17 cellular contexts compared by ENCODE assay signal in genomic region chr5:140630296-140630695, GRCh38. TPM values are rescaled to one million over a fixed set of nuclear protein-coding genes. Genes with fewer than 3 reads are reported as not detected.
DNase-seq lines count a peak whose midpoint lies in the region; ATAC-seq and TF ChIP-seq lines count a peak whose summit lies in the region.
"Had no signal": no experiment of that assay in that cellular context is flagged by ENCODE, and none has a peak within 500 bp of the region (broad histone marks: within the 10 kb centered on the region; RNA-seq: fewer than 3 reads in every experiment).

No MANE protein-coding gene starts in this region.

- 56% methylated on average over 2 of the region's 2 CpGs for WGBS in right cardiac atrium
- 80 to 83% methylated on average over 2 of the region's 2 CpGs for WGBS in testis, 2 donors

- no peaks in the 10 kb centered on the region for H3K36me3 ChIP-seq in colonic mucosa
- no peaks in the 10 kb centered on the region for H3K36me3 ChIP-seq in muscle layer of duodenum (ENCODE audit: control insufficient read depth in 1 of 2, insufficient read depth in 2 of 2, low read length in 2 of 2)
- no peaks in the 10 kb centered on the region for H3K36me3 ChIP-seq in upper lobe of right lung
- H3K36me3 ChIP-seq in testis (ENCODE audit: low read depth, missing control alignments), result no peaks in the 10 kb centered on the region
- H3K36me3 ChIP-seq: ovary had no signal

- TF ChIP-seq CTCF in colonic mucosa (IDR thresholded peaks at IDR 0.05) (no peak), upper lobe of right lung (IDR thresholded peaks at IDR 0.05) (no peak), testis (IDR thresholded peaks at IDR 0.05) (no peak)

- H3K4me1 ChIP-seq in right cardiac atrium (ENCODE audit: control insufficient read depth, insufficient read depth, low read length) (no peaks in the 10 kb centered on the region), colonic mucosa (peaks cover 4% of the 10 kb centered on the region), muscle layer of duodenum (ENCODE audit: control insufficient read depth in 1 of 2, insufficient read depth in 2 of 2, low read length in 2 of 2) (peaks cover 0 to 15% of the 10 kb centered on the region in 2 donors), upper lobe of right lung (peaks cover 24% of the 10 kb centered on the region), testis (peaks cover 5% of the 10 kb centered on the region)

- peaks cover 0 to 8% of the 10 kb centered on the region in 2 donors for H3K27me3 Mint-ChIP-seq in effector memory CD8-positive, alpha-beta T cell

- peaks cover 11 to 13% of the 10 kb centered on the region in 2 donors for H3K4me1 Mint-ChIP-seq in effector memory CD8-positive, alpha-beta T cell (ENCODE audit: low read depth in 2 of 2)

- no peak overlapping the region for H3K4me3 Mint-ChIP-seq in effector memory CD8-positive, alpha-beta T cell

- no peak for TF ChIP-seq POLR2A in testis (IDR thresholded peaks at IDR 0.05)

- H3K4me3 ChIP-seq in right cardiac atrium (ENCODE audit: low read length) (peak overlapping the region; percentile 7), colonic mucosa (no peak overlapping the region), muscle layer of duodenum (ENCODE audit: low read depth in 1 of 2, low read length in 2 of 2) (peak overlapping the region; percentile 84 to 86), upper lobe of right lung (peak overlapping the region; percentile 61), testis (no peak overlapping the region)
- H3K4me3 ChIP-seq: ovary had no signal

- no peak overlapping the region for H3K27ac ChIP-seq in right cardiac atrium (ENCODE audit: low read length)
- H3K27ac ChIP-seq in colonic mucosa, result peak overlapping the region; percentile 69
- peak overlapping the region; percentile 72 for H3K27ac ChIP-seq in muscle layer of duodenum (ENCODE audit: low read length)
- peak overlapping the region; percentile 85 for H3K27ac ChIP-seq in upper lobe of right lung
- H3K27ac ChIP-seq in testis, result no peak overlapping the region
- H3K27ac ChIP-seq: ovary had no signal

- H3K9me3 ChIP-seq in right cardiac atrium (ENCODE audit: control insufficient read depth, low read length), result no peaks in the 10 kb centered on the region
- no peaks in the 10 kb centered on the region for H3K9me3 ChIP-seq in colonic mucosa
- H3K9me3 ChIP-seq in muscle layer of duodenum (ENCODE audit: control insufficient read depth in 1 of 2, low read length in 2 of 2), result no peaks in the 10 kb centered on the region
- H3K9me3 ChIP-seq in upper lobe of right lung, result no peaks in the 10 kb centered on the region
- no peaks in the 10 kb centered on the region for H3K9me3 ChIP-seq in testis
- H3K9me3 ChIP-seq: ovary had no signal

- intact Hi-C loops in right cardiac atrium (cut with DNase I), result loop anchor here in 3 of 4 donors (5.0 to 10.0 kb wide), 2 partner anchors 63 to 65 kb away; partner anchors contain the start of genes APBB3 (in 1 of the 3) and SLC35A4 (in 1 of the 3)
- intact Hi-C loops in Right ventricle myocardium inferior (cut with DNase I), result no loop called here
- intact Hi-C loops in colonic mucosa (cut with DNase I), result loop anchor here (5.0 kb wide), 1 partner anchor 63 kb away; no protein-coding TSS in a partner anchor
- intact Hi-C loops in upper lobe of right lung (cut with DNase I), result loop anchor here (10.0 kb wide), 1 partner anchor 65 kb away; the partner anchor contains the start of genes APBB3 and SLC35A4
- intact Hi-C loops in testis (cut with DNase I; ENCODE audit: low total_unique reads), result loop anchor here (10.0 kb wide), 1 partner anchor 85 kb away; the partner anchor contains the start of gene EIF4EBP3

- ATAC-seq in right cardiac atrium (no peak), Right ventricle myocardium inferior (no peak), upper lobe of right lung (no peak)
- ATAC-seq in effector memory CD8-positive, alpha-beta T cell (replicated peaks), result no peak
- ATAC-seq: SK-N-SH treated with all-trans-retinoic acid at 6 μM for 48 hours had no signal

- peaks cover 3% of the 10 kb centered on the region for H3K36me3 Mint-ChIP-seq in effector memory CD8-positive, alpha-beta T cell (ENCODE audit: insufficient read depth)

- no peak overlapping the region for H3K27ac Mint-ChIP-seq in effector memory CD8-positive, alpha-beta T cell
- H3K27ac Mint-ChIP-seq: activated CD4-positive, alpha-beta memory T cell treated with anti-CD3 and anti-CD28 coated beads, Interleukin-2, amount 10 ng/mL, durations not matched to agents 7 days and 5 days had no signal

- H3K9ac ChIP-seq in colonic mucosa (ENCODE audit: low read depth in 2 of 2, low read length in 2 of 2), result no peak overlapping the region

- no peaks in the 10 kb centered on the region for H3K9me3 Mint-ChIP-seq in effector memory CD8-positive, alpha-beta T cell
- H3K9me3 Mint-ChIP-seq: activated CD4-positive, alpha-beta memory T cell treated with anti-CD3 and anti-CD28 coated beads, Interleukin-2, amount 10 ng/mL, durations not matched to agents 7 days and 5 days had no signal

- no peak for DNase-seq in right cardiac atrium
- no peak for DNase-seq in Right ventricle myocardium inferior (ENCODE audit: missing footprints)
- DNase-seq in colonic mucosa, result no peak
- DNase-seq in upper lobe of right lung, result no peak
- DNase-seq in effector memory CD8-positive, alpha-beta T cell, result no peak
- no peak for DNase-seq in NCI-H748 treated with DMSO at 0.1 percent for 48 hours (lab: John Stamatoyannopoulos, UW)
- no peak for DNase-seq in testis
- DNase-seq: activated CD4-positive, alpha-beta memory T cell treated with anti-CD3 and anti-CD28 coated beads, Interleukin-2, amount 10 ng/mL, durations not matched to agents 7 days and 5 days; activated effector memory CD4-positive, alpha-beta T cell treated with anti-CD3 and anti-CD28 coated beads, Interleukin-2, amount 50 U/mL, for 16 hours; Caco-2; effector CD4-positive, alpha-beta T cell; NCI-H187; NCI-H510A; ovary; stimulated activated CD4-positive, alpha-beta T cell treated with anti-CD3 and anti-CD28 coated beads, Interleukin-15, amount 100 ng/mL, for 24 hours had no signal

- no peaks in the 10 kb centered on the region for H3K27me3 ChIP-seq in right cardiac atrium (ENCODE audit: control insufficient read depth, insufficient read depth)
- no peaks in the 10 kb centered on the region for H3K27me3 ChIP-seq in colonic mucosa
- no peaks in the 10 kb centered on the region for H3K27me3 ChIP-seq in muscle layer of duodenum (ENCODE audit: low read depth, low read length)
- H3K27me3 ChIP-seq in upper lobe of right lung, result no peaks in the 10 kb centered on the region
- no peaks in the 10 kb centered on the region for H3K27me3 ChIP-seq in testis
- H3K27me3 ChIP-seq: ovary had no signal

RNA-seq across cellular contexts. Expression of gene CD14, which starts 2.7 kb away (rescaled TPM):
- total RNA-seq in right cardiac atrium (10 to 100 TPM; 52.8 to 99.0 (median 68.0) TPM), Right ventricle myocardium inferior (46.1 TPM), colonic mucosa (10 to 100 TPM; 28.2 to 48.3 TPM), upper lobe of right lung (127 TPM), testis (10 to 100 TPM; 23.7 to 41.1 TPM)
- polyA plus RNA-seq in right cardiac atrium (25.1 TPM), testis (ENCODE audit: insufficient read depth, low read depth, low replicate concordance) (40.5 TPM)

RNA-seq across cellular contexts. Expression of gene TMCO6, which starts 9.0 kb away (rescaled TPM):
- 1 to 10 TPM; 4.3 to 5.0 (median 4.8) TPM for total RNA-seq in right cardiac atrium
- polyA plus RNA-seq in right cardiac atrium, result 4.6 TPM
- total RNA-seq in Right ventricle myocardium inferior, result 4.2 TPM
- total RNA-seq in colonic mucosa, result 10 to 100 TPM in 1 of 2 donors, 1 to 10 TPM in 1; 8.7 to 18.9 TPM
- total RNA-seq in upper lobe of right lung, result 10.7 TPM
- 100 to 1,000 TPM in 1 of 2 donors, 10 to 100 TPM in 1; 58.0 to 103 TPM for total RNA-seq in testis
- 34.5 TPM for polyA plus RNA-seq in testis (ENCODE audit: insufficient read depth, low read depth, low replicate concordance)

RNA-seq across cellular contexts. Expression of gene NDUFA2, which starts 17.1 kb away (rescaled TPM):
- total RNA-seq in right cardiac atrium, result 100 to 1,000 TPM in 3 of 4 donors, 10 to 100 TPM in 1; 96.8 to 130 (median 106) TPM
- 334 TPM for polyA plus RNA-seq in right cardiac atrium
- total RNA-seq in Right ventricle myocardium inferior, result 146 TPM
- 100 to 1,000 TPM in 1 of 2 donors, 10 to 100 TPM in 1; 85.4 to 101 TPM for total RNA-seq in colonic mucosa
- total RNA-seq in upper lobe of right lung, result 47.2 TPM
- total RNA-seq in testis, result 100 to 1,000 TPM in 1 of 2 donors, 10 to 100 TPM in 1; 82.6 to 109 TPM
- 116 TPM for polyA plus RNA-seq in testis (ENCODE audit: insufficient read depth, low read depth, low replicate concordance)

RNA-seq across cellular contexts. Expression of gene IK, which starts 17.3 kb away (rescaled TPM):
- 10 to 100 TPM; 68.2 to 77.6 (median 69.9) TPM for total RNA-seq in right cardiac atrium
- polyA plus RNA-seq in right cardiac atrium, result 62.4 TPM
- total RNA-seq in Right ventricle myocardium inferior, result 66.4 TPM
- 10 to 100 TPM; 70.4 to 71.6 TPM for total RNA-seq in colonic mucosa
- total RNA-seq in upper lobe of right lung, result 63.5 TPM
- 100 to 1,000 TPM; 160 to 192 TPM for total RNA-seq in testis
- polyA plus RNA-seq in testis (ENCODE audit: insufficient read depth, low read depth, low replicate concordance), result 187 TPM

RNA-seq across cellular contexts. Expression of gene WDR55, which starts 34.4 kb away (rescaled TPM):
- total RNA-seq in right cardiac atrium (10 to 100 TPM; 10.0 to 13.8 (median 12.5) TPM), Right ventricle myocardium inferior (11.2 TPM), colonic mucosa (10 to 100 TPM; 28.7 to 47.8 TPM), upper lobe of right lung (23.4 TPM), testis (10 to 100 TPM; 17.6 to 21.1 TPM)
- polyA plus RNA-seq in right cardiac atrium (11.2 TPM), testis (ENCODE audit: insufficient read depth, low read depth, low replicate concordance) (11.7 TPM)

Comparison
In these comparisons a context has a peak if more than half of its experiments do, and no peak if none do; other contexts are left out.
1. H3K27ac ChIP-seq: peak in colonic mucosa (single experiment), muscle layer of duodenum (single experiment) and upper lobe of right lung (single experiment); none in right cardiac atrium (single experiment) and testis (0 of 2).
2. H3K4me3 ChIP-seq: peak in right cardiac atrium (single experiment), muscle layer of duodenum (2 of 2) and upper lobe of right lung (single experiment); none in colonic mucosa (single experiment) and testis (0 of 2).